In genomic region chr15:69439623-69440022, GRCh38 we compare ENCODE assay signal across 16 cellular contexts. TPM values are rescaled to one million over a fixed set of nuclear protein-coding genes. Genes with fewer than 3 reads are reported as not detected.
DNase-seq lines count a peak whose midpoint lies in the region; ATAC-seq, FAIRE-seq and TF ChIP-seq lines count a peak whose summit lies in the region.
"Had no signal": no experiment of that assay in that cellular context is flagged by ENCODE, and none has a peak within 500 bp of the region (broad histone marks: within the 10 kb centered on the region; RNA-seq: fewer than 3 reads in every experiment).

No MANE protein-coding gene starts in this region.

- intact Hi-C loops in HepG2 (cut with micrococcal nuclease; ENCODE audit: unreplicated experiment) (no loop called here), right lobe of liver (cut with DNase I) (no loop called here), K562 (cut with micrococcal nuclease) (no loop called here)

- H3K4me2 ChIP-seq in HepG2 (ENCODE audit: low read depth, low read length) (no peak overlapping the region), K562 (ENCODE audit: insufficient read depth, low read length) (no peak overlapping the region)
- H3K4me2 ChIP-seq: BLaER1 treated with 17β-estradiol and CSF1 and Interleukin-3, amounts not matched to agents 10 nM and 100 nM had no signal

- H3K9ac ChIP-seq in HepG2 (ENCODE audit: insufficient read depth, low read depth, low read length) = no peak overlapping the region
- H3K9ac ChIP-seq in K562 (ENCODE audit: insufficient read depth in 1 of 2, low read depth in 2 of 2, low read length in 2 of 2) = no peak overlapping the region
- H3K9ac ChIP-seq: BLaER1 treated with 17β-estradiol and CSF1 and Interleukin-3, amounts not matched to agents 10 nM and 100 nM had no signal

- no peaks in the 10 kb centered on the region for H3K9me3 Mint-ChIP-seq in stimulated activated naive B cell treated with anti-CD40 and anti-IgM and Interleukin-4, amounts not matched to agents 10 μg/mL and 1 μg/mL and 100 μg/mL, for 72 hours
- H3K9me3 Mint-ChIP-seq: CD4-positive, alpha-beta T cell had no signal

- WGBS in HepG2 (ENCODE audit: low lambda C conversion rate) = over 99% methylated on average over 4 of the region's 4 CpGs
- 77% methylated on average over 4 of the region's 4 CpGs for WGBS in right lobe of liver (ENCODE audit: insufficient coverage, low coverage, low lambda C conversion rate, missing lambda C conversion rate)
- 90% methylated on average over 4 of the region's 4 CpGs for WGBS in K562 (ENCODE audit: insufficient coverage, low coverage, missing lambda C conversion rate)

- DNase-seq in HepG2 (ENCODE audit: low spot score) (no peak), right lobe of liver (no peak), HL-60 (ENCODE audit: low read depth in 1 of 2, low spot score in 1 of 2) (no peak), K562 (ENCODE audit: extremely low read depth in 1 of 4, low spot score in 3 of 4) (no peak), NCI-H748 (lab: John Stamatoyannopoulos, UW; ENCODE audit: unreplicated experiment) (no peak), mesenteric fat pad (ENCODE audit: low spot score) (no peak), NCI-H524 treated with DMSO at 0.1 percent for 48 hours (lab: John Stamatoyannopoulos, UW) (no peak)
- DNase-seq in stimulated activated naive B cell treated with anti-CD40 and anti-IgM and Interleukin-4, amounts not matched to agents 10 μg/mL and 1 μg/mL and 100 μg/mL, for 72 hours = no peak
- DNase-seq: 8988T; CD4-positive, alpha-beta T cell; DMS79 treated with DMSO at 0.1 percent for 48 hours; GF-D8; KBM-7 had no signal

- H3K27ac Mint-ChIP-seq in stimulated activated naive B cell treated with anti-CD40 and anti-IgM and Interleukin-4, amounts not matched to agents 10 μg/mL and 1 μg/mL and 100 μg/mL, for 72 hours = peak overlapping the region; percentile 32
- H3K27ac Mint-ChIP-seq: B cell; CD4-positive, alpha-beta T cell had no signal

- FAIRE-seq in HepG2 (lab: Jason Lieb, UNC) = no peak
- no peak for FAIRE-seq in K562 (lab: Jason Lieb, UNC)

- no TSS peak for BruUV-seq in HepG2 (replicated peaks; lab: Mats Ljungman, UMichigan)
- no TSS peak for BruUV-seq in K562 (replicated peaks; lab: Mats Ljungman, UMichigan)

- H3K4me3 Mint-ChIP-seq in stimulated activated naive B cell treated with anti-CD40 and anti-IgM and Interleukin-4, amounts not matched to agents 10 μg/mL and 1 μg/mL and 100 μg/mL, for 72 hours = no peak overlapping the region
- H3K4me3 Mint-ChIP-seq: B cell; CD4-positive, alpha-beta T cell had no signal

- no peaks in the 10 kb centered on the region for H4K20me1 ChIP-seq in HepG2 (ENCODE audit: insufficient read depth, low read length)
- H4K20me1 ChIP-seq in K562 (replicated peaks; ENCODE audit: control insufficient read depth, insufficient read depth, low read length) = no peaks in the 10 kb centered on the region

- no peak for ATAC-seq in HepG2
- ATAC-seq in right lobe of liver = no peak
- no peak for ATAC-seq in K562
- no peak for ATAC-seq in stimulated activated naive B cell treated with anti-CD40 and anti-IgM and Interleukin-4, amounts not matched to agents 10 μg/mL and 1 μg/mL and 100 μg/mL, for 72 hours (replicated peaks)

- TF ChIP-seq EP300 in HepG2 (IDR thresholded peaks at IDR 0.05; ENCODE audit: low read depth in 2 of 2, low read length in 2 of 2) (no peak), HepG2 (CRISPR knock-in tag; IDR thresholded peaks at IDR 0.05; ENCODE audit: borderline replicate concordance) (no peak), K562 (IDR thresholded peaks at IDR 0.05; ENCODE audit: low read length) (no peak)

- TF ChIP-seq RAD21 in HepG2 (CRISPR knock-in tag; IDR thresholded peaks at IDR 0.05) (no peak), K562 (CRISPR knock-in tag; conservative IDR thresholded peaks at IDR 0.05 in 1 of 2, IDR thresholded peaks at IDR 0.05 in 1 of 2) (no peak)

- H3K4me3 ChIP-seq in HepG2 (replicated peaks in 1 of 3; ENCODE audit: insufficient read depth in 1 of 3, low read depth in 2 of 3, low read length in 3 of 3) (no peak overlapping the region), right lobe of liver (no peak overlapping the region), HL-60 (replicated peaks; ENCODE audit: insufficient read depth, low read length) (no peak overlapping the region), K562 (no peak overlapping the region)
- H3K4me3 ChIP-seq: BLaER1 treated with 17β-estradiol and CSF1 and Interleukin-3, amounts not matched to agents 10 nM and 100 nM; HAP-1 had no signal

- TF ChIP-seq CTCF in HepG2 (CRISPR knock-in tag; IDR thresholded peaks at IDR 0.05) = no peak
- no peak for TF ChIP-seq CTCF in right lobe of liver (IDR thresholded peaks at IDR 0.05)
- no peak for TF ChIP-seq CTCF in HL-60 (IDR thresholded peaks at IDR 0.05; ENCODE audit: insufficient read depth, low read length)
- TF ChIP-seq CTCF in K562 (IDR thresholded peaks at IDR 0.05 in 2 of 3, conservative IDR thresholded peaks at IDR 0.05 in 1 of 3; ENCODE audit: insufficient read depth in 2 of 3, low read depth in 1 of 3, low read length in 3 of 3) = no peak

- H3K36me3 Mint-ChIP-seq in stimulated activated naive B cell treated with anti-CD40 and anti-IgM and Interleukin-4, amounts not matched to agents 10 μg/mL and 1 μg/mL and 100 μg/mL, for 72 hours = peaks cover 8 to 20% of the 10 kb centered on the region in 2 donors

- H3K4me1 ChIP-seq in HepG2 (ENCODE audit: insufficient read depth, low read length) = no peaks in the 10 kb centered on the region
- no peaks in the 10 kb centered on the region for H3K4me1 ChIP-seq in right lobe of liver
- no peaks in the 10 kb centered on the region for H3K4me1 ChIP-seq in K562 (replicated peaks in 1 of 2; ENCODE audit: control insufficient read depth in 2 of 2, insufficient read depth in 2 of 2, low read length in 2 of 2)
- H3K4me1 ChIP-seq: HAP-1 had no signal

- POLR2A ChIA-PET in HepG2 (lab: Yijun Ruan, JAX) = interaction anchor here (1.3 kb wide), 1 partner anchor 13 kb away, joined by 6 read pairs; the partner anchor contains the start of gene RPLP1
- POLR2A ChIA-PET in K562 (lab: Yijun Ruan, JAX) = interaction anchor here (0.9 to 4.2 kb wide), 4 partner anchors 12 to 17 kb away, joined by 4 to 37 read pairs (median 14); partner anchors contain the start of gene RPLP1

- no peaks in the 10 kb centered on the region for H3K27me3 ChIP-seq in HepG2 (ENCODE audit: control insufficient read depth in 1 of 2, insufficient read depth in 2 of 2, low read length in 2 of 2)
- H3K27me3 ChIP-seq in right lobe of liver = no peaks in the 10 kb centered on the region
- H3K27me3 ChIP-seq in HL-60 (ENCODE audit: insufficient read depth, poor library complexity, severe bottlenecking) = no peaks in the 10 kb centered on the region
- H3K27me3 ChIP-seq in K562 (ENCODE audit: control insufficient read depth in 2 of 2, insufficient read depth in 2 of 2, low read length in 2 of 2) = no peaks in the 10 kb centered on the region
- H3K27me3 ChIP-seq: BLaER1 treated with 17β-estradiol and CSF1 and Interleukin-3, amounts not matched to agents 10 nM and 100 nM had no signal

- H3K27ac ChIP-seq in HepG2 (ENCODE audit: extremely low read length, insufficient read depth, low read length) (no peak overlapping the region), right lobe of liver (no peak overlapping the region), HL-60 (replicated peaks) (peak overlapping the region; percentile 61), K562 (ENCODE audit: extremely low read depth, low read depth, low read length) (no peak overlapping the region)
- H3K27ac ChIP-seq: BLaER1 treated with 17β-estradiol and CSF1 and Interleukin-3, amounts not matched to agents 10 nM and 100 nM had no signal

- in situ Hi-C loops in HepG2 (cut with HindIII; ENCODE audit: extremely low pct_ligation_motif_present, low pct_unique_long_range_greater_than_20kb) = no loop called here
- in situ Hi-C loops in K562 (cut with MboI) = no loop called here

- H3K9me1 ChIP-seq in K562 (ENCODE audit: control insufficient read depth, insufficient read depth, low read length) = no peaks in the 10 kb centered on the region

- H3K4me1 Mint-ChIP-seq in stimulated activated naive B cell treated with anti-CD40 and anti-IgM and Interleukin-4, amounts not matched to agents 10 μg/mL and 1 μg/mL and 100 μg/mL, for 72 hours = peaks cover 4 to 12% of the 10 kb centered on the region in 2 donors

- H3K9me3 ChIP-seq in HepG2 (ENCODE audit: low read length) (no peaks in the 10 kb centered on the region), right lobe of liver (no peaks in the 10 kb centered on the region), K562 (replicated peaks; ENCODE audit: control insufficient read depth, insufficient read depth, low read depth, low read length) (no peaks in the 10 kb centered on the region)
- H3K9me3 ChIP-seq: BLaER1 treated with 17β-estradiol and CSF1 and Interleukin-3, amounts not matched to agents 10 nM and 100 nM; HAP-1 had no signal

- H2AFZ ChIP-seq in HepG2 (ENCODE audit: low read length) (no peak overlapping the region), K562 (ENCODE audit: low read depth, low read length) (no peak overlapping the region)

- CTCF ChIA-PET in HepG2 (lab: Yijun Ruan, JAX; ENCODE audit: low intra/inter-chr PET ratio, low total read pairs) = no interaction called here
- CTCF ChIA-PET in K562 (lab: Yijun Ruan, JAX; ENCODE audit: low intra/inter-chr PET ratio) = no interaction called here

- H3K36me3 ChIP-seq in HepG2 (replicated peaks in 1 of 2; ENCODE audit: control insufficient read depth in 1 of 2, insufficient read depth in 2 of 2, low read length in 2 of 2) (peaks cover 7 to 68% of the 10 kb centered on the region in 2 experiments), right lobe of liver (no peaks in the 10 kb centered on the region), K562 (ENCODE audit: control insufficient read depth, insufficient read depth, low read length) (peaks cover 95% of the 10 kb centered on the region)

- no peak for TF ChIP-seq POLR2A in HepG2 (IDR thresholded peaks at IDR 0.05; ENCODE audit: insufficient read depth in 1 of 2, low read depth in 2 of 2, low read length in 2 of 2)
- TF ChIP-seq POLR2A in right lobe of liver (IDR thresholded peaks at IDR 0.05) = no peak
- no peak for TF ChIP-seq POLR2A in K562 (conservative IDR thresholded peaks at IDR 0.05)

- H3K27me3 Mint-ChIP-seq in stimulated activated naive B cell treated with anti-CD40 and anti-IgM and Interleukin-4, amounts not matched to agents 10 μg/mL and 1 μg/mL and 100 μg/mL, for 72 hours = no peaks in the 10 kb centered on the region
- H3K27me3 Mint-ChIP-seq: B cell; CD4-positive, alpha-beta T cell had no signal

- H3K79me2 ChIP-seq in HepG2 (ENCODE audit: insufficient read depth, low read length) (no peaks in the 10 kb centered on the region), K562 (ENCODE audit: control insufficient read depth, insufficient read depth, low read length) (no peaks in the 10 kb centered on the region)

RNA-seq across cellular contexts. Expression of gene RPLP1, which starts 13.0 kb away (rescaled TPM):
- total RNA-seq in HepG2 (2016; rRNA removed; fragmentation: Illumina TruSeq; extraction: Trizol) (797 and 817 TPM in 2 replicates), right lobe of liver (100 to 1,000 TPM; 164 to 536 (median 471) TPM), K562 (2014; rRNA removed) (529 and 1,012 TPM in 2 replicates), K562 (2014; rRNA removed; fragmentation: Illumina TruSeq; extraction: Trizol) (75.0 and 76.3 TPM in 2 replicates), K562 (2015; rRNA removed; fragmentation: Illumina TruSeq; extraction: Trizol) (348 and 354 TPM in 2 replicates), K562 (2021) (2,904 and 3,053 TPM in 2 replicates), mesenteric fat pad (994 TPM)
- 2,715 and 2,875 TPM in 2 replicates for total RNA-seq in HepG2 (2016; cell fraction: cytosol; rRNA removed; fragmentation: Illumina TruSeq; extraction: Trizol; ENCODE audit: low read depth)
- 770 and 847 TPM in 2 replicates for total RNA-seq in HepG2 (2016; cell fraction: insoluble cytoplasmic fraction; rRNA removed; fragmentation: Illumina TruSeq; extraction: Trizol)
- 2,691 and 2,904 TPM in 2 replicates for total RNA-seq in HepG2 (2016; cell fraction: membrane; rRNA removed; fragmentation: Illumina TruSeq; extraction: Trizol)
- 376 and 425 TPM in 2 replicates for total RNA-seq in HepG2 (2016; cell fraction: nucleus; rRNA removed; fragmentation: Illumina TruSeq; extraction: Trizol)
- polyA plus RNA-seq in HepG2 (2011; rRNA removed) (929 and 1,118 TPM in 2 replicates), K562 (2011; rRNA removed) (847 and 1,576 TPM in 2 replicates), K562 (2014; fragmentation: Illumina TruSeq; extraction: Trizol) (629 and 1,170 TPM in 2 replicates), K562 (2014; fragmentation: Nextera tagmentation; extraction: Ambion mirVana) (1,000 to 10,000 TPM; 2,333 to 2,378 TPM), K562 (2014; rRNA removed) (1,119 and 1,211 TPM in 2 replicates)
- polyA plus RNA-seq in HepG2 (2011; cell fraction: cytosol; rRNA removed) = 1,248 and 1,609 TPM in 2 replicates
- polyA plus RNA-seq in HepG2 (2011; cell fraction: nucleus; rRNA removed) = 481 and 511 TPM in 2 replicates
- polyA plus RNA-seq in HepG2 (2012) = 1,800 and 1,929 TPM in 2 replicates
- polyA plus RNA-seq in HepG2 (2016; cell fraction: cytosol; fragmentation: Illumina TruSeq; extraction: Trizol; ENCODE audit: low read depth) = 7,466 and 8,712 TPM in 2 replicates
- 1,627 and 1,657 TPM in 2 replicates for polyA plus RNA-seq in HepG2 (2016; cell fraction: insoluble cytoplasmic fraction; fragmentation: Illumina TruSeq; extraction: Trizol; ENCODE audit: low read depth)
- 6,180 and 6,214 TPM in 2 replicates for polyA plus RNA-seq in HepG2 (2016; cell fraction: membrane; fragmentation: Illumina TruSeq; extraction: Trizol; ENCODE audit: low read depth)
- 1,328 and 1,370 TPM in 2 replicates for polyA plus RNA-seq in HepG2 (2016; cell fraction: nucleus; fragmentation: Illumina TruSeq; extraction: Trizol; ENCODE audit: insufficient read depth, low read depth)
- polyA minus RNA-seq in HepG2 (2011; rRNA and poly(A)+ RNA removed; ENCODE audit: low replicate concordance) = 1,160 and 1,197 TPM in 2 replicates
- polyA minus RNA-seq in HepG2 (2011; cell fraction: cytosol; rRNA and poly(A)+ RNA removed) = 1,916 and 2,042 TPM in 2 replicates
- 190 and 217 TPM in 2 replicates for polyA minus RNA-seq in HepG2 (2011; cell fraction: nucleus; rRNA and poly(A)+ RNA removed)
- 174 and 228 TPM in 2 replicates for total RNA-seq in K562 (2011; cell fraction: chromatin; rRNA removed; ENCODE audit: low replicate concordance)
- 391 and 425 TPM in 2 replicates for total RNA-seq in K562 (2011; cell fraction: nucleolus; rRNA removed)
- 447 and 925 TPM in 2 replicates for total RNA-seq in K562 (2011; cell fraction: nucleoplasm; rRNA removed)
- 1,671 and 2,235 TPM in 2 replicates for polyA plus RNA-seq in K562 (2011; cell fraction: cytosol; rRNA removed)
- 951 and 1,033 TPM in 2 replicates for polyA plus RNA-seq in K562 (2011; cell fraction: nucleus; rRNA removed)
- polyA plus RNA-seq in K562 (2012) = 3,121 and 3,201 TPM in 2 replicates
- 279 and 315 TPM in 2 replicates for polyA minus RNA-seq in K562 (2011; rRNA and poly(A)+ RNA removed)
- polyA minus RNA-seq in K562 (2011; cell fraction: cytosol; rRNA and poly(A)+ RNA removed) = 3,516 and 4,843 TPM in 2 replicates
- 192 and 341 TPM in 2 replicates for polyA minus RNA-seq in K562 (2011; cell fraction: nucleus; rRNA and poly(A)+ RNA removed)

RNA-seq across cellular contexts. Expression of gene KIF23, which starts 25.5 kb away (rescaled TPM):
- total RNA-seq in HepG2 (2016; rRNA removed; fragmentation: Illumina TruSeq; extraction: Trizol) = 38.1 and 51.2 TPM in 2 replicates
- 25.1 and 27.8 TPM in 2 replicates for total RNA-seq in HepG2 (2016; cell fraction: cytosol; rRNA removed; fragmentation: Illumina TruSeq; extraction: Trizol; ENCODE audit: low read depth)
- 36.6 and 47.8 TPM in 2 replicates for total RNA-seq in HepG2 (2016; cell fraction: insoluble cytoplasmic fraction; rRNA removed; fragmentation: Illumina TruSeq; extraction: Trizol)
- total RNA-seq in HepG2 (2016; cell fraction: membrane; rRNA removed; fragmentation: Illumina TruSeq; extraction: Trizol) = 11.1 and 11.6 TPM in 2 replicates
- total RNA-seq in HepG2 (2016; cell fraction: nucleus; rRNA removed; fragmentation: Illumina TruSeq; extraction: Trizol) = 35.8 and 39.8 TPM in 2 replicates
- polyA plus RNA-seq in HepG2 (2011; rRNA removed) = 8.4 and 11.3 TPM in 2 replicates
- 3.8 and 5.7 TPM in 2 replicates for polyA plus RNA-seq in HepG2 (2011; cell fraction: cytosol; rRNA removed)
- 18.6 and 25.3 TPM in 2 replicates for polyA plus RNA-seq in HepG2 (2011; cell fraction: nucleus; rRNA removed)
- polyA plus RNA-seq in HepG2 (2012) = 6.7 and 12.1 TPM in 2 replicates
- polyA plus RNA-seq in HepG2 (2016; cell fraction: cytosol; fragmentation: Illumina TruSeq; extraction: Trizol; ENCODE audit: low read depth) = 1.1 and 1.3 TPM in 2 replicates
- 41.4 and 46.9 TPM in 2 replicates for polyA plus RNA-seq in HepG2 (2016; cell fraction: insoluble cytoplasmic fraction; fragmentation: Illumina TruSeq; extraction: Trizol; ENCODE audit: low read depth)
- 2.8 and 3.7 TPM in 2 replicates for polyA plus RNA-seq in HepG2 (2016; cell fraction: membrane; fragmentation: Illumina TruSeq; extraction: Trizol; ENCODE audit: low read depth)
- 51.9 and 52.6 TPM in 2 replicates for polyA plus RNA-seq in HepG2 (2016; cell fraction: nucleus; fragmentation: Illumina TruSeq; extraction: Trizol; ENCODE audit: insufficient read depth, low read depth)
- polyA minus RNA-seq in HepG2 (2011; rRNA and poly(A)+ RNA removed; ENCODE audit: low replicate concordance) = 9.4 and 66.2 TPM in 2 replicates
- 5.4 and 6.8 TPM in 2 replicates for polyA minus RNA-seq in HepG2 (2011; cell fraction: cytosol; rRNA and poly(A)+ RNA removed)
- 19.5 and 25.9 TPM in 2 replicates for polyA minus RNA-seq in HepG2 (2011; cell fraction: nucleus; rRNA and poly(A)+ RNA removed)
- total RNA-seq in right lobe of liver = 1 to 10 TPM in 4 of 6 experiments, under 1 TPM in 2; 0.09 to 2.2 (median 1.2) TPM
- total RNA-seq in K562 (2011; cell fraction: chromatin; rRNA removed; ENCODE audit: low replicate concordance) = 60.1 and 168 TPM in 2 replicates
- total RNA-seq in K562 (2011; cell fraction: nucleolus; rRNA removed) = 19.8 and 33.3 TPM in 2 replicates
- total RNA-seq in K562 (2011; cell fraction: nucleoplasm; rRNA removed) = 58.6 and 62.3 TPM in 2 replicates
- 39.3 and 39.8 TPM in 2 replicates for total RNA-seq in K562 (2014; rRNA removed)
- total RNA-seq in K562 (2014; rRNA removed; fragmentation: Illumina TruSeq; extraction: Trizol) = 58.2 and 63.5 TPM in 2 replicates
- total RNA-seq in K562 (2015; rRNA removed; fragmentation: Illumina TruSeq; extraction: Trizol) = 52.2 and 55.4 TPM in 2 replicates
- total RNA-seq in K562 (2021) = 37.9 and 41.9 TPM in 2 replicates
- polyA plus RNA-seq in K562 (2011; rRNA removed) = 35.0 and 36.6 TPM in 2 replicates
- 6.5 and 16.8 TPM in 2 replicates for polyA plus RNA-seq in K562 (2011; cell fraction: cytosol; rRNA removed)
- 98.6 and 163 TPM in 2 replicates for polyA plus RNA-seq in K562 (2011; cell fraction: nucleus; rRNA removed)
- 25.8 and 35.5 TPM in 2 replicates for polyA plus RNA-seq in K562 (2012)
- 45.4 and 51.0 TPM in 2 replicates for polyA plus RNA-seq in K562 (2014; fragmentation: Illumina TruSeq; extraction: Trizol)
- 10 to 100 TPM; 29.4 to 45.7 TPM for polyA plus RNA-seq in K562 (2014; fragmentation: Nextera tagmentation; extraction: Ambion mirVana)
- polyA plus RNA-seq in K562 (2014; rRNA removed) = 30.1 and 37.1 TPM in 2 replicates
- polyA minus RNA-seq in K562 (2011; rRNA and poly(A)+ RNA removed) = 66.2 and 68.8 TPM in 2 replicates
- 20.0 and 25.1 TPM in 2 replicates for polyA minus RNA-seq in K562 (2011; cell fraction: cytosol; rRNA and poly(A)+ RNA removed)
- 34.1 and 63.0 TPM in 2 replicates for polyA minus RNA-seq in K562 (2011; cell fraction: nucleus; rRNA and poly(A)+ RNA removed)
- 1.2 TPM for total RNA-seq in mesenteric fat pad

Comparison
In these comparisons a context has a peak if more than half of its experiments do, and no peak if none do; other contexts are left out.
1. Of the 241 proteins assayed by ChIP-seq in both HepG2 and K562: peak only in HepG2: none; only in K562: MAFG; in both: MAFF and MAFK; in neither: 238.